In the genomic region with DNA sequence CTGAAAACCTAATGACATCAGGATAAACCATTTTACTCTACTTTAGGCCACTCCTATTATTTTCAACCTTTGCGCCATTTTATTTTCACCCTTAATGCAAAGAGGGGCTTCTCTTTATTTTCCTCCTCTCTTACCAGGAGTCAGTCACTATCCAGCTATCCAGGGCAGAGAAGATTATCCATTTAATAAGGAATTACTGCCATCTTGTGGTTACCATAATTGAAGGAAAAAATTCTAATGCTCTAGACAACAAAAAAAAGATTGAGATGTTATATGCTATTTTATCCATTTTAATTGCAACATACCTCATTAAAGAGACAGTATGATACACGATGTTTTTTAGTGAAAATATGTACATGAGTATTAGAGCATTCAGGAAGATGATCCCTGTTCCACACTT, we compare ENCODE assay signal across 9 cellular contexts.
A peak's percentile ranks its signal among the peaks of the same experiment; 100 is the strongest.
DNase-seq lines count a peak whose midpoint lies in the region; ATAC-seq and TF ChIP-seq lines count a peak whose summit lies in the region.
"Had no signal": no experiment of that assay in that cellular context is flagged by ENCODE, and none has a peak within 500 bp of the region (broad histone marks: within the 10 kb centered on the region; RNA-seq: fewer than 3 reads in every experiment).

No MANE protein-coding gene starts in this region.

- no peaks in the 10 kb centered on the region for H3K36me3 ChIP-seq in RWPE2 (ENCODE audit: low read depth)
- H3K36me3 ChIP-seq in neuronal stem cell (replicated peaks in 1 of 2; ENCODE audit: control insufficient read depth in 2 of 2, insufficient read depth in 2 of 2, low read length in 2 of 2): no peaks in the 10 kb centered on the region

- no peaks in the 10 kb centered on the region for H3K4me1 ChIP-seq in RWPE2 (ENCODE audit: insufficient read depth, poor library complexity, severe bottlenecking)
- H3K4me1 ChIP-seq in neuronal stem cell (ENCODE audit: control insufficient read depth in 2 of 2, insufficient read depth in 1 of 2, low read depth in 1 of 2, low read length in 2 of 2): no peaks in the 10 kb centered on the region

- H2BK5ac ChIP-seq in neuronal stem cell (ENCODE audit: low read length): no peak overlapping the region

- DNase-seq in AG04450 (ENCODE audit: low read depth, low spot score) (no peak), HEK293T (ENCODE audit: extremely low spot score) (peak; percentile 36), RWPE2 (ENCODE audit: low spot score) (no peak), globus pallidus (ENCODE audit: low spot score) (peak; percentile 12), neuronal stem cell (ENCODE audit: low spot score) (no peak), caudate nucleus (lab: John Stamatoyannopoulos, UW) (no peak), sciatic nerve (ENCODE audit: low spot score) (no peak)
- DNase-seq: stimulated activated CD4-positive, alpha-beta T cell treated with anti-CD3 and anti-CD28 coated beads, Interleukin-4, amount 100 ng/mL, for 24 hours had no signal

- POLR2A ChIA-PET in AG04450 (lab: Yijun Ruan, JAX): no interaction called here
- POLR2A ChIA-PET in HEK293T (lab: Yijun Ruan, JAX): no interaction called here

- no peak overlapping the region for H2AFZ ChIP-seq in neuronal stem cell (ENCODE audit: low read length)

- H3K79me1 ChIP-seq in neuronal stem cell (ENCODE audit: low read depth, low read length): no peaks in the 10 kb centered on the region

- H2BK120ac ChIP-seq in neuronal stem cell (ENCODE audit: low read depth, low read length): no peak overlapping the region

- H3K27ac ChIP-seq in AG04450 (ENCODE audit: low read depth, low read length): no peak overlapping the region
- H3K27ac ChIP-seq in RWPE2 (ENCODE audit: poor library complexity, severe bottlenecking): no peak overlapping the region
- no peak overlapping the region for H3K27ac ChIP-seq in neuronal stem cell (replicated peaks; ENCODE audit: low read length)
- no peak overlapping the region for H3K27ac ChIP-seq in caudate nucleus (ENCODE audit: low read depth, low read length)

- intact Hi-C loops in sciatic nerve (cut with DNase I): no loop called here

- H3K4me3 ChIP-seq in AG04450 (ENCODE audit: low read depth, low read length): no peak overlapping the region
- H3K4me3 ChIP-seq in RWPE2 (ENCODE audit: severe bottlenecking): no peak overlapping the region
- H3K4me3 ChIP-seq in neuronal stem cell (ENCODE audit: low read length in 2 of 2): no peak overlapping the region

- H3K4me2 ChIP-seq in neuronal stem cell (ENCODE audit: insufficient read depth, low read length, poor library complexity, severe bottlenecking): no peak overlapping the region

- H3K9ac ChIP-seq in neuronal stem cell (ENCODE audit: low read depth, low read length, poor library complexity): no peak overlapping the region

- H3K9me3 ChIP-seq in AG04450 (ENCODE audit: control insufficient read depth, insufficient read depth, low read length): peaks cover 3% of the 10 kb centered on the region; the same call in 1 of the 2 replicates
- no peaks in the 10 kb centered on the region for H3K9me3 ChIP-seq in RWPE2 (ENCODE audit: severe bottlenecking)
- H3K9me3 ChIP-seq in neuronal stem cell (replicated peaks in 1 of 2; ENCODE audit: control insufficient read depth in 2 of 2, insufficient read depth in 1 of 2, low read depth in 1 of 2, low read length in 2 of 2): no peaks in the 10 kb centered on the region

- peak; percentile 59; the same call in 2 of the 3 replicates for ATAC-seq in RWPE2 (ENCODE audit: low read depth)
- ATAC-seq in GM18519 (IDR thresholded peaks at IDR 0.05; ENCODE audit: low FRiP score, unreplicated experiment): no peak
- no peak for ATAC-seq in sciatic nerve

- no peak overlapping the region for H3K14ac ChIP-seq in neuronal stem cell (ENCODE audit: low read length)

- WGBS in neuronal stem cell (ENCODE audit: extremely low coverage in 2 of 2, insufficient read length in 2 of 2, insufficient replicate concordance in 1 of 2), 2 donors: no CpG with 5 or more reads among the region's 2 CpGs

- no peak overlapping the region for H2BK15ac ChIP-seq in neuronal stem cell (ENCODE audit: low read length)

- H3K18ac ChIP-seq in neuronal stem cell (ENCODE audit: low read length): no peak overlapping the region

- TF ChIP-seq CTCF in AG04450 (IDR thresholded peaks at IDR 0.05; ENCODE audit: low read depth, low read length) (peak; percentile 56), RWPE2 (IDR thresholded peaks at IDR 0.05; ENCODE audit: poor library complexity, severe bottlenecking) (peak; percentile 41)

- CTCF ChIA-PET in AG04450 (lab: Charles Lee) (interaction anchor here (0.6 to 2.3 kb wide), 5 partner anchors 21 to 1418 kb away, joined by 3 to 11 read pairs (median 7); no protein-coding TSS in a partner anchor), HEK293T (lab: Yijun Ruan, JAX) (no interaction called here)

- no peak overlapping the region for H2BK12ac ChIP-seq in neuronal stem cell (ENCODE audit: low read length)

- no peak overlapping the region for H4K91ac ChIP-seq in neuronal stem cell (ENCODE audit: low read depth, low read length, poor library complexity)

- no peaks in the 10 kb centered on the region for H3K27me3 ChIP-seq in AG04450 (ENCODE audit: control insufficient read depth, insufficient read depth, low read length)
- no peaks in the 10 kb centered on the region for H3K27me3 ChIP-seq in RWPE2 (ENCODE audit: insufficient read depth, poor library complexity, severe bottlenecking)
- H3K27me3 ChIP-seq in neuronal stem cell (ENCODE audit: control insufficient read depth in 3 of 3, insufficient read depth in 3 of 3, low read depth in 1 of 3, low read length in 3 of 3): peaks cover 0 to 18% (median 0%) of the 10 kb centered on the region in 3 experiments

- no peak overlapping the region for H3K4ac ChIP-seq in neuronal stem cell (ENCODE audit: low read length)

- H3K23ac ChIP-seq in neuronal stem cell (ENCODE audit: low read depth, low read length, poor library complexity): no peak overlapping the region

- H2AK5ac ChIP-seq in neuronal stem cell (ENCODE audit: low read depth, low read length): no peak overlapping the region

- no peak overlapping the region for H4K8ac ChIP-seq in neuronal stem cell (ENCODE audit: low read depth, low read length)

TF ChIP-seq in HEK293T, 16 proteins besides CTCF, POLR2A, EP300 and RAD21:
- TF ChIP-seq CTBP1 (IDR thresholded peaks at IDR 0.05; ENCODE audit: borderline replicate concordance): 0 out of 2 replicates have a peak, but pooled peaks have one; percentile 29
- TF ChIP-seq LEF1 (IDR thresholded peaks at IDR 0.05; ENCODE audit: borderline replicate concordance): no peak

Comparison
In these comparisons a context has a peak if more than half of its experiments do, and no peak if none do; other contexts are left out.
1. DNase-seq: peak in HEK293T (single experiment) and globus pallidus (single experiment); none in AG04450 (single experiment), RWPE2 (single experiment), neuronal stem cell (single experiment), caudate nucleus (0 of 61) and sciatic nerve (single experiment).